13 cellular contexts compared by ENCODE assay signal in genomic region chr12:98893601-98894411, GRCh38.
DNase-seq lines count a peak whose midpoint lies in the region; ATAC-seq and TF ChIP-seq lines count a peak whose summit lies in the region.
"Had no signal": no experiment of that assay in that cellular context is flagged by ENCODE, and none has a peak within 500 bp of the region (broad histone marks: within the 10 kb centered on the region; RNA-seq: fewer than 3 reads in every experiment).

No MANE protein-coding gene starts in this region.

- no peak for TF ChIP-seq CTCF in thoracic aorta (IDR thresholded peaks at IDR 0.05)

- H3K27me3 Mint-ChIP-seq in activated T-cell treated with anti-CD3 and anti-CD28 coated beads, Interleukin-2, amount 50 U/mL, for 72 hours (ENCODE audit: low read depth): peaks cover 55% of the 10 kb centered on the region

- H3K79me1 ChIP-seq in mesenchymal stem cell (replicated peaks; ENCODE audit: low read length, poor library complexity, severe bottlenecking): no peaks in the 10 kb centered on the region

- no peak overlapping the region for H2BK120ac ChIP-seq in mesenchymal stem cell (ENCODE audit: low read depth, low read length)

- no peak overlapping the region for H3K18ac ChIP-seq in mesenchymal stem cell (ENCODE audit: low read depth in 1 of 2, low read length in 2 of 2)

- H3K4ac ChIP-seq in mesenchymal stem cell (ENCODE audit: low read depth in 1 of 2, low read length in 2 of 2): no peak overlapping the region

- no peak overlapping the region for H2AK5ac ChIP-seq in mesenchymal stem cell (ENCODE audit: low read length, severe bottlenecking)

- H4K8ac ChIP-seq in mesenchymal stem cell (ENCODE audit: low read length): no peak overlapping the region

- H3K4me2 ChIP-seq in mesenchymal stem cell (ENCODE audit: low read length, poor library complexity, severe bottlenecking): peak overlapping the region; percentile 99

- H3K9ac ChIP-seq in adipocyte (ENCODE audit: low read length) (no peak overlapping the region), mesenchymal stem cell (ENCODE audit: low read length) (no peak overlapping the region)

- peaks cover 50% of the 10 kb centered on the region for H3K27me3 ChIP-seq in adipocyte (replicated peaks; ENCODE audit: control insufficient read depth, insufficient read depth, low read length)
- peaks cover 32 to 56% of the 10 kb centered on the region in 2 experiments for H3K27me3 ChIP-seq in mesenchymal stem cell (ENCODE audit: control insufficient read depth in 1 of 2, insufficient read depth in 1 of 2, low read length in 2 of 2)
- no peaks in the 10 kb centered on the region for H3K27me3 ChIP-seq in thoracic aorta (replicated peaks; ENCODE audit: insufficient read depth)

- peak overlapping the region; percentile 32 to 33 for H3K4me3 Mint-ChIP-seq in activated T-cell treated with anti-CD3 and anti-CD28 coated beads, Interleukin-2, amount 50 U/mL, for 72 hours
- H3K4me3 Mint-ChIP-seq: stimulated activated naive CD8-positive, alpha-beta T cell treated with anti-CD3 and anti-CD28 coated beads, Interleukin-15, Interleukin-2, amounts not matched to agents 100 ng/mL and 50 ng/mL, for 24 hours had no signal

- H3K36me3 Mint-ChIP-seq in activated T-cell treated with anti-CD3 and anti-CD28 coated beads, Interleukin-2, amount 50 U/mL, for 72 hours (ENCODE audit: insufficient read depth in 2 of 2): peaks cover 0 to 2% of the 10 kb centered on the region in 2 donors

- no peak overlapping the region for H3K23ac ChIP-seq in mesenchymal stem cell (ENCODE audit: low read length in 2 of 2)

- H3K4me1 Mint-ChIP-seq in activated T-cell treated with anti-CD3 and anti-CD28 coated beads, Interleukin-2, amount 50 U/mL, for 72 hours (ENCODE audit: low read depth): no peaks in the 10 kb centered on the region

- H2BK5ac ChIP-seq in mesenchymal stem cell (ENCODE audit: low read depth, low read length, poor library complexity, severe bottlenecking): no peak overlapping the region

- H3K36me3 ChIP-seq in adipocyte (ENCODE audit: control insufficient read depth, insufficient read depth, low read length, severe bottlenecking) (no peaks in the 10 kb centered on the region), mesenchymal stem cell (ENCODE audit: control insufficient read depth in 1 of 2, insufficient read depth in 2 of 2, low read depth in 1 of 2, low read length in 2 of 2) (no peaks in the 10 kb centered on the region), thoracic aorta (no peaks in the 10 kb centered on the region)
- H3K36me3 ChIP-seq: HAP-1 had no signal

- no peak for ATAC-seq in activated T-cell treated with anti-CD3 and anti-CD28 coated beads, Interleukin-2, amount 50 U/mL, for 72 hours (replicated peaks in 1 of 2)
- no peak for ATAC-seq in thoracic aorta (ENCODE audit: insufficient number of reproducible peaks, low FRiP score, low read depth)

- H3K14ac ChIP-seq in mesenchymal stem cell (ENCODE audit: low read length in 2 of 2): no peak overlapping the region

- H2AFZ ChIP-seq in mesenchymal stem cell (ENCODE audit: low read depth, low read length): no peak overlapping the region

- H3K4me3 ChIP-seq in adipocyte (ENCODE audit: low read length) (peak overlapping the region; percentile 12), mesenchymal stem cell (ENCODE audit: insufficient read depth in 1 of 2, low read depth in 1 of 2, low read length in 2 of 2) (no peak overlapping the region), thoracic aorta (peak overlapping the region; percentile 62)
- H3K4me3 ChIP-seq: HAP-1 had no signal

- H3K4me1 ChIP-seq in adipocyte (ENCODE audit: control insufficient read depth, insufficient read depth, low read length) (no peaks in the 10 kb centered on the region), mesenchymal stem cell (ENCODE audit: control insufficient read depth, insufficient read depth, low read depth, low read length) (peaks cover 12% of the 10 kb centered on the region), thoracic aorta (ENCODE audit: control insufficient read depth in 1 of 2, low read depth in 2 of 2) (peaks cover 2 to 8% of the 10 kb centered on the region in 2 donors)
- H3K4me1 ChIP-seq: HAP-1 had no signal

- H4K91ac ChIP-seq in mesenchymal stem cell (ENCODE audit: low read length): no peak overlapping the region

- H3K27ac ChIP-seq in mesenchymal stem cell (ENCODE audit: low read length, poor library complexity, severe bottlenecking) (no peak overlapping the region), thoracic aorta (no peak overlapping the region)

- DNase-seq in activated T-cell treated with anti-CD3 and anti-CD28 coated beads, Interleukin-2, amount 50 U/mL, for 72 hours: no peak
- DNase-seq in activated T-cell treated with anti-CD3 and anti-CD28 coated beads for 4 hours (no peak), adipocyte (ENCODE audit: low read depth) (peak; percentile 11), mesenchymal stem cell (no peak), thoracic aorta (ENCODE audit: low spot score) (no peak), NCI-H1048 (lab: John Stamatoyannopoulos, UW) (no peak)
- no peak for DNase-seq in stimulated activated CD4-positive, alpha-beta T cell treated with anti-CD3 and anti-CD28 coated beads, Interleukin-12 subunit alpha, Interleukin-12 subunit beta, amount 100 ng/mL, for 4 hours
- no peak for DNase-seq in stimulated activated CD4-positive, alpha-beta T cell treated with anti-CD3 and anti-CD28 coated beads, Interleukin-2, amount 100 ng/mL, for 48 hours
- DNase-seq: activated CD4-positive, CD25-positive, alpha-beta regulatory T cell; activated effector memory CD4-positive, alpha-beta T cell treated with Interleukin-2 at 50 U/mL for 16 hours; GF-D8 had no signal

- 11% methylated on average over 26 of the region's 28 CpGs for WGBS in mesenchymal stem cell

- peaks cover 3% of the 10 kb centered on the region for H3K9me3 ChIP-seq in adipocyte (ENCODE audit: control insufficient read depth, low read length)
- no peaks in the 10 kb centered on the region for H3K9me3 ChIP-seq in mesenchymal stem cell (ENCODE audit: control insufficient read depth, low read length)
- no peaks in the 10 kb centered on the region for H3K9me3 ChIP-seq in thoracic aorta
- H3K9me3 ChIP-seq: HAP-1 had no signal

- H3K27ac Mint-ChIP-seq in activated T-cell treated with anti-CD3 and anti-CD28 coated beads, Interleukin-2, amount 50 U/mL, for 72 hours: no peak overlapping the region
- H3K27ac Mint-ChIP-seq: stimulated activated naive CD8-positive, alpha-beta T cell treated with anti-CD3 and anti-CD28 coated beads, Interleukin-15, Interleukin-2, amounts not matched to agents 100 ng/mL and 50 ng/mL, for 24 hours had no signal

- H2BK15ac ChIP-seq in mesenchymal stem cell (ENCODE audit: low read depth, poor library complexity, severe bottlenecking): no peak overlapping the region

- no peak overlapping the region for H2BK12ac ChIP-seq in mesenchymal stem cell (ENCODE audit: low read length in 2 of 2)

- peaks cover 0 to 2% of the 10 kb centered on the region in 2 donors for H3K9me3 Mint-ChIP-seq in activated T-cell treated with anti-CD3 and anti-CD28 coated beads, Interleukin-2, amount 50 U/mL, for 72 hours

Comparison
In these comparisons a context has a peak if more than half of its experiments do, and no peak if none do; other contexts are left out.
1. H3K4me3 ChIP-seq: peak in adipocyte (single experiment) and thoracic aorta (single experiment); none in mesenchymal stem cell (0 of 2).